12 cellular contexts compared by ENCODE assay signal in genomic region chr16:53714080-53715050, GRCh38. TPM values are rescaled to one million over a fixed set of nuclear protein-coding genes. Genes with fewer than 3 reads are reported as not detected.
DNase-seq lines count a peak whose midpoint lies in the region; TF ChIP-seq lines count a peak whose summit lies in the region.
"Had no signal": no experiment of that assay in that cellular context is flagged by ENCODE, and none has a peak within 500 bp of the region (broad histone marks: within the 10 kb centered on the region; RNA-seq: fewer than 3 reads in every experiment).

No MANE protein-coding gene starts in this region.

- H3K4me1 Mint-ChIP-seq in glutamatergic neuron (ENCODE audit: low read depth, unreplicated experiment) = peaks cover 43% of the 10 kb centered on the region

- 0 out of 2 replicates have a peak, but pooled peaks cover 3% of the 10 kb centered on the region for H3K36me3 ChIP-seq in Karpas-422 (ENCODE audit: insufficient read depth, low read length)
- H3K36me3 ChIP-seq in subcutaneous abdominal adipose tissue (ENCODE audit: control insufficient read depth in 5 of 5, insufficient read depth in 5 of 5, low read length in 5 of 5) = no peaks in the 10 kb centered on the region
- H3K36me3 ChIP-seq: thoracic aorta had no signal

- no peaks in the 10 kb centered on the region for H3K27me3 Mint-ChIP-seq in glutamatergic neuron (ENCODE audit: unreplicated experiment)
- H3K27me3 Mint-ChIP-seq: activated CD8-positive, alpha-beta memory T cell treated with anti-CD3 and anti-CD28 coated beads, Interleukin-2, amount 10 ng/mL, durations not matched to agents 7 days and 5 days; T-helper 17 cell had no signal

- no peak overlapping the region for H3K4me2 ChIP-seq in Karpas-422 (ENCODE audit: low read depth, low read length, poor library complexity, severe bottlenecking)

- H3K27ac Mint-ChIP-seq in glutamatergic neuron (ENCODE audit: unreplicated experiment) = peak overlapping the region; percentile 99
- H3K27ac Mint-ChIP-seq: activated CD8-positive, alpha-beta memory T cell treated with anti-CD3 and anti-CD28 coated beads, Interleukin-2, amount 10 ng/mL, durations not matched to agents 7 days and 5 days; T-helper 17 cell had no signal

- H3K27me3 ChIP-seq in Karpas-422 (ENCODE audit: low read length) = no peaks in the 10 kb centered on the region
- H3K27me3 ChIP-seq in subcutaneous abdominal adipose tissue (ENCODE audit: control insufficient read depth in 5 of 5, insufficient read depth in 4 of 5, low read length in 5 of 5) = no peaks in the 10 kb centered on the region

- no peaks in the 10 kb centered on the region for H3K9me2 ChIP-seq in Karpas-422 (replicated peaks; ENCODE audit: insufficient read depth, low read length)

- H3K4me1 ChIP-seq in Karpas-422 (ENCODE audit: low read length) (peaks cover 53% of the 10 kb centered on the region), subcutaneous abdominal adipose tissue (ENCODE audit: control insufficient read depth in 5 of 5, insufficient read depth in 5 of 5, low read length in 5 of 5) (peaks cover 0 to 45% (median 26%) of the 10 kb centered on the region in 5 donors)

- H3K36me3 Mint-ChIP-seq in glutamatergic neuron (ENCODE audit: unreplicated experiment) = no peaks in the 10 kb centered on the region

- H3K4me3 ChIP-seq in Karpas-422 (ENCODE audit: low read length) (no peak overlapping the region), subcutaneous abdominal adipose tissue (ENCODE audit: low read depth in 1 of 5, low read length in 5 of 5) (peak overlapping the region in 1 of 5 donors; percentile 22)
- H3K4me3 ChIP-seq: thoracic aorta had no signal

- H4K20me1 ChIP-seq in Karpas-422 (ENCODE audit: insufficient read depth, low read depth, low read length) = no peaks in the 10 kb centered on the region

- H3K27ac ChIP-seq in Karpas-422 (ENCODE audit: low read length) (peak overlapping the region; percentile 58), subcutaneous abdominal adipose tissue (ENCODE audit: low read depth, low read length) (peak overlapping the region; percentile 49)
- H3K27ac ChIP-seq: thoracic aorta had no signal

- peaks cover 97% of the 10 kb centered on the region for H3K79me2 ChIP-seq in Karpas-422 (ENCODE audit: low read length)

- H3K9me3 Mint-ChIP-seq in glutamatergic neuron (ENCODE audit: unreplicated experiment) = no peaks in the 10 kb centered on the region

- TF ChIP-seq CTCF in glutamatergic neuron (IDR thresholded peaks at IDR 0.05; ENCODE audit: partially characterized antibody, unreplicated experiment) = no peak

- no peak overlapping the region for H3K9ac ChIP-seq in Karpas-422 (ENCODE audit: low read length)
- peak overlapping the region in 1 of 5 donors; percentile 70 for H3K9ac ChIP-seq in subcutaneous abdominal adipose tissue (ENCODE audit: low read length in 5 of 5)

- H3K4me3 Mint-ChIP-seq in glutamatergic neuron (ENCODE audit: unreplicated experiment) = peak overlapping the region; percentile 41
- H3K4me3 Mint-ChIP-seq: activated CD8-positive, alpha-beta memory T cell treated with anti-CD3 and anti-CD28 coated beads, Interleukin-2, amount 10 ng/mL, durations not matched to agents 7 days and 5 days; T-helper 17 cell had no signal

- H3K9me3 ChIP-seq in Karpas-422 (ENCODE audit: low read length) (no peaks in the 10 kb centered on the region), subcutaneous abdominal adipose tissue (ENCODE audit: control insufficient read depth in 5 of 5, low read length in 5 of 5) (no peaks in the 10 kb centered on the region)
- H3K9me3 ChIP-seq: thoracic aorta had no signal

- no peak overlapping the region for H2AFZ ChIP-seq in Karpas-422 (ENCODE audit: low read length)

- DNase-seq in Karpas-422 (no peak), NCI-H446 treated with DMSO at 0.1 percent for 48 hours (lab: John Stamatoyannopoulos, UW) (peak; percentile 52), glutamatergic neuron (peak; percentile 28), NCI-H510A treated with DMSO at 0.1 percent for 48 hours (lab: John Stamatoyannopoulos, UW) (no peak), H4 (ENCODE audit: low spot score) (no peak), Kasumi-1 (lab: John Stamatoyannopoulos, UW) (no peak)
- DNase-seq: activated CD8-positive, alpha-beta memory T cell treated with anti-CD3 and anti-CD28 coated beads, Interleukin-2, amount 10 ng/mL, durations not matched to agents 7 days and 5 days; amniotic stem cell; stimulated activated CD4-positive, alpha-beta T cell treated with anti-CD3 and anti-CD28 coated beads, Interleukin-4, amount 100 ng/mL, for 4 hours; T-helper 17 cell had no signal

RNA-seq across cellular contexts. Expression of gene FTO, which starts 10.4 kb away (rescaled TPM):
- total RNA-seq in Karpas-422 (2014; rRNA removed; shearing (Covaris generic); ENCODE audit: low replicate concordance) = 101 and 125 TPM in 2 replicates
- 106 TPM for total RNA-seq in glutamatergic neuron (ENCODE audit: unreplicated experiment)
- 62.8 and 73.6 TPM in 2 replicates for total RNA-seq in H4 (2014; rRNA removed; shearing (Covaris generic))

RNA-seq across cellular contexts. Expression of gene RPGRIP1L, which starts 10.7 kb away (rescaled TPM):
- 19.1 and 25.1 TPM in 2 replicates for total RNA-seq in Karpas-422 (2014; rRNA removed; shearing (Covaris generic); ENCODE audit: low replicate concordance)
- total RNA-seq in glutamatergic neuron (ENCODE audit: unreplicated experiment) = 18.0 TPM
- 5.5 and 8.2 TPM in 2 replicates for total RNA-seq in H4 (2014; rRNA removed; shearing (Covaris generic))

Comparison
In these comparisons a context has a peak if more than half of its experiments do, and no peak if none do; other contexts are left out.
1. DNase-seq: peak in NCI-H446 treated with DMSO at 0.1 percent for 48 hours (single experiment) and glutamatergic neuron (single experiment); none in Karpas-422 (single experiment), NCI-H510A treated with DMSO at 0.1 percent for 48 hours (single experiment), H4 (single experiment) and Kasumi-1 (0 of 2).